In genomic region chr2:170843656-170844055, GRCh38 we compare ENCODE assay signal across 1 cellular context.
TF ChIP-seq lines count a peak whose summit lies in the region.

No MANE protein-coding gene starts in this region.

TF ChIP-seq in GM23338, 12 proteins besides CTCF, POLR2A, EP300 and RAD21 (continued from another document):
- TF ChIP-seq REST (IDR thresholded peaks at IDR 0.05; ENCODE audit: unreplicated experiment) (no peak), ZNF114 (CRISPR knock-in tag; IDR thresholded peaks at IDR 0.05) (no peak), ZNF331 (CRISPR knock-in tag; IDR thresholded peaks at IDR 0.05; ENCODE audit: low read depth) (no peak)
TF ChIP-seq in GM23338: peak in this region for 0.
